Comparison of ENCODE assay signal across 21 cellular contexts in the genomic region with DNA sequence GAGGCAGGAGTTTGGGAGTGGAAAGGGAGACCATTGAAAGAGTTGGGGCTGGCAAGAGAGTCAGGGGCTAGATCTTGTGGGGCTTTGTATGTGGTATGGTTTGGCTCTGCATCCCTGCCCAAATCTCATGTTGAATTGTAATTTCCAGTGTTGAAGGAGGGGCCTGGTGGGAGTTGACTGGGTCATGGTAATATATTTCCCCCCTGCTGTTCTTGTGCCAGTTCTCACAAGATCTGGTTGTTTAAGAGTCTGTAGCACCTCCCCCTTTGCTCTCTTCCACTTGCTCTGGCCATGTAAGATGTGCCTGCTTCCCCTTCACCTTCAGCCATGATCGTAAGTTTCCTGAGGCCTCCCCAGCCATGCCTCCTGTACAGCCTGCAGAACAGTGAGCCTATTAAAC. TPM values are rescaled to one million over a fixed set of nuclear protein-coding genes. Genes with fewer than 3 reads are reported as not detected.
"Had no signal": no experiment of that assay in that cellular context is flagged by ENCODE, and none has a peak within 500 bp of the region (broad histone marks: within the 10 kb centered on the region; RNA-seq: fewer than 3 reads in every experiment).

No MANE protein-coding gene starts in this region.

- H3K9me3 Mint-ChIP-seq: activated naive CD4-positive, alpha-beta T cell treated with anti-CD3 and anti-CD28 coated beads, Interleukin-2, amount 50 U/mL, for 72 hours; activated T-helper 1 cell treated with anti-CD3 and anti-CD28 coated beads, Interleukin-12 subunit alpha, Interleukin-12 subunit beta, Interleukin-2, Interleukin-4 antibody, amounts not matched to agents 30 ng/mL and 10 ng/mL and 1 ng/mL, durations not matched to agents 14 hours and 24 hours and 36 hours; effector memory CD8-positive, alpha-beta T cell; mesothelial cell of epicardium; natural killer cell treated with Interleukin-12 subunit alpha and Interleukin-12 subunit beta and Interleukin-15 and Interleukin-18, amount 100 ng/mL, for 72 hours; type B pancreatic cell; WTC11 had no signal

- H3K79me2 ChIP-seq: hepatocyte had no signal

- H3K36me3 Mint-ChIP-seq: activated naive CD4-positive, alpha-beta T cell treated with anti-CD3 and anti-CD28 coated beads, Interleukin-2, amount 50 U/mL, for 72 hours; mesothelial cell of epicardium; natural killer cell treated with Interleukin-12 subunit alpha and Interleukin-12 subunit beta and Interleukin-15 and Interleukin-18, amount 100 ng/mL, for 72 hours; type B pancreatic cell; WTC11 had no signal

- H3K4me2 ChIP-seq: hepatocyte had no signal

- DNase-seq: activated CD4-positive, alpha-beta T cell treated with anti-CD3 and anti-CD28 coated beads for 36 hours; activated CD4-positive, alpha-beta T cell treated with anti-CD3 and anti-CD28 coated beads, Interleukin-2, amount 50 U/mL, for 48 hours; activated gamma-delta T cell treated with Interleukin-2 at 50 U/mL for 16 hours; activated T-cell treated with anti-CD3 and anti-CD28 coated beads for 4 hours; effector memory CD8-positive, alpha-beta T cell; esophagus squamous epithelium; foreskin fibroblast; left colon; nucleus accumbens; testis had no signal

- H3K4me3 Mint-ChIP-seq: activated CD4-positive, alpha-beta T cell treated with anti-CD3 and anti-CD28 coated beads for 36 hours; activated T-helper 1 cell treated with anti-CD3 and anti-CD28 coated beads, Interleukin-12 subunit alpha, Interleukin-12 subunit beta, Interleukin-2, Interleukin-4 antibody, amounts not matched to agents 30 ng/mL and 10 ng/mL and 1 ng/mL, durations not matched to agents 14 hours and 24 hours and 36 hours; effector memory CD8-positive, alpha-beta T cell; mesothelial cell of epicardium; natural killer cell treated with Interleukin-12 subunit alpha and Interleukin-12 subunit beta and Interleukin-15 and Interleukin-18, amount 100 ng/mL, for 72 hours; type B pancreatic cell; WTC11 had no signal

- ATAC-seq: activated CD4-positive, alpha-beta T cell treated with anti-CD3 and anti-CD28 coated beads for 36 hours; activated naive CD4-positive, alpha-beta T cell treated with anti-CD3 and anti-CD28 coated beads, Interleukin-2, amount 50 U/mL, for 72 hours; effector memory CD8-positive, alpha-beta T cell; left colon; natural killer cell treated with Interleukin-12 subunit alpha and Interleukin-12 subunit beta and Interleukin-15 and Interleukin-18, amount 100 ng/mL, for 72 hours; WTC11 had no signal

- H3K27me3 ChIP-seq: adrenal gland, cardiac muscle cell, hepatocyte, testis had no signal

- H2AFZ ChIP-seq: hepatocyte had no signal

- H3K27ac ChIP-seq: adrenal gland, cardiac muscle cell, esophagus squamous epithelium, hepatocyte, testis had no signal

- H3K4me3 ChIP-seq: adrenal gland, cardiac muscle cell, esophagus squamous epithelium, hepatocyte, lung, testis had no signal

- H3K36me3 ChIP-seq: adrenal gland, cardiac muscle cell, esophagus squamous epithelium had no signal

- H3K4me1 Mint-ChIP-seq: activated CD4-positive, alpha-beta T cell treated with anti-CD3 and anti-CD28 coated beads for 36 hours had no signal

- H3K27ac Mint-ChIP-seq: activated CD4-positive, alpha-beta T cell treated with anti-CD3 and anti-CD28 coated beads for 36 hours; activated naive CD4-positive, alpha-beta T cell treated with anti-CD3 and anti-CD28 coated beads, Interleukin-2, amount 50 U/mL, for 72 hours; activated T-helper 1 cell treated with anti-CD3 and anti-CD28 coated beads, Interleukin-12 subunit alpha, Interleukin-12 subunit beta, Interleukin-2, Interleukin-4 antibody, amounts not matched to agents 30 ng/mL and 10 ng/mL and 1 ng/mL, durations not matched to agents 14 hours and 24 hours and 36 hours; effector memory CD8-positive, alpha-beta T cell; mesothelial cell of epicardium; natural killer cell treated with Interleukin-12 subunit alpha and Interleukin-12 subunit beta and Interleukin-15 and Interleukin-18, amount 100 ng/mL, for 72 hours; type B pancreatic cell; WTC11 had no signal

- H3K27me3 Mint-ChIP-seq: activated CD4-positive, alpha-beta T cell treated with anti-CD3 and anti-CD28 coated beads for 36 hours had no signal

RNA-seq across cellular contexts. Expression of gene RAB3IL1, which starts 10.1 kb away (rescaled TPM):
- total RNA-seq: natural killer cell treated with Interleukin-12 subunit alpha and Interleukin-12 subunit beta and Interleukin-15 and Interleukin-18, amount 100 ng/mL, for 72 hours; T-helper 2 cell treated with Interferon-gamma antibody and Interleukin-4, amounts not matched to agents 100 ng/mL and 5 ng/mL, for 36 hours had no signal

RNA-seq across cellular contexts. Expression of gene BEST1, which starts 22.6 kb away (rescaled TPM):
- total RNA-seq: activated T-helper 1 cell treated with anti-CD3 and anti-CD28 coated beads, Interleukin-12 subunit alpha, Interleukin-12 subunit beta, Interleukin-2, Interleukin-4 antibody, amounts not matched to agents 30 ng/mL and 10 ng/mL and 1 ng/mL, durations not matched to agents 14 hours and 24 hours and 36 hours; T-helper 2 cell treated with Interferon-gamma antibody and Interleukin-4, amounts not matched to agents 100 ng/mL and 5 ng/mL, for 36 hours had no signal
